Comparison of ENCODE assay signal across 8 cellular contexts in genomic region chr12:80195143-80195726, GRCh38.
DNase-seq lines count a peak whose midpoint lies in the region; ATAC-seq and TF ChIP-seq lines count a peak whose summit lies in the region.

No MANE protein-coding gene starts in this region.

- CTCF ChIA-PET in Panc1 (lab: Charles Lee): interaction anchor here (0.6 to 1.5 kb wide), 3 partner anchors 12 to 775 kb away, joined by 3 to 13 read pairs (median 3); no protein-coding TSS in a partner anchor

- H3K27me3 ChIP-seq in Panc1 (ENCODE audit: control insufficient read depth, insufficient read depth, low read length): no peaks in the 10 kb centered on the region

- no peak overlapping the region for H3K4me3 ChIP-seq in Panc1 (ENCODE audit: low read depth in 2 of 2, low read length in 2 of 2)
- no peak overlapping the region for H3K4me3 ChIP-seq in retinal pigment epithelial cell (ENCODE audit: low read length)

- intact Hi-C loops in Panc1 (cut with micrococcal nuclease; ENCODE audit: unreplicated experiment): loop anchor here (1.0 kb wide), 1 partner anchor 74 kb away; no protein-coding TSS in a partner anchor

- H3K27ac ChIP-seq in Panc1 (ENCODE audit: low read length): no peak overlapping the region

- no peaks in the 10 kb centered on the region for H3K36me3 ChIP-seq in Panc1 (ENCODE audit: control insufficient read depth, insufficient read depth, low read length)

- H3K9me3 ChIP-seq in Panc1 (ENCODE audit: control insufficient read depth, insufficient read depth, low read depth, low read length): no peaks in the 10 kb centered on the region

- in situ Hi-C loops in Panc1 (cut with HindIII; ENCODE audit: low pct_unique_long_range_greater_than_20kb, low sequenced_read_pairs): no loop called here

- BruUV-seq in Panc1 (replicated peaks; lab: Mats Ljungman, UMichigan): no TSS peak

- no peaks in the 10 kb centered on the region for H3K4me1 ChIP-seq in Panc1 (ENCODE audit: control insufficient read depth, insufficient read depth, low read length)

- TF ChIP-seq CTCF in Panc1 (IDR thresholded peaks at IDR 0.05): peak; percentile 60; the same call in 1 of the 2 replicates
- TF ChIP-seq CTCF in retinal pigment epithelial cell (conservative IDR thresholded peaks at IDR 0.05; ENCODE audit: low read depth, low read length): peak; percentile 88

- peak; percentile 22 for DNase-seq in SIG-M5 treated with dmso at 0.1 percent for 504 hours (lab: John Stamatoyannopoulos, UW; ENCODE audit: unreplicated experiment)
- DNase-seq in SIG-M5 (lab: John Stamatoyannopoulos, UW): no peak
- peak; percentile 20 for DNase-seq in Panc1 (ENCODE audit: low read depth, low spot score)
- DNase-seq in fibroblast of gingiva (ENCODE audit: low read depth): peak; percentile 66
- peak; percentile 35 for DNase-seq in retinal pigment epithelial cell (ENCODE audit: low read depth)
- no peak for DNase-seq in activated CD4-positive, CD25-positive, alpha-beta regulatory T cell treated with anti-CD3 and anti-CD28 coated beads, Interleukin-2, amount 50 U/mL, for 72 hours
- DNase-seq in activated CD4-positive, alpha-beta T cell treated with anti-CD3 and anti-CD28 coated beads, Interleukin-2, amount 50 U/mL, for 1 hour: no peak

- peak; percentile 75 for ATAC-seq in HG03159 (IDR thresholded peaks at IDR 0.05; ENCODE audit: unreplicated experiment)
- peak; percentile 87 for ATAC-seq in Panc1

- POLR2A ChIA-PET in Panc1 (lab: Charles Lee): no interaction called here

Comparison
In these comparisons a context has a peak if more than half of its experiments do, and no peak if none do; other contexts are left out.
1. DNase-seq: peak in SIG-M5 treated with dmso at 0.1 percent for 504 hours (single experiment), Panc1 (single experiment), fibroblast of gingiva (single experiment) and retinal pigment epithelial cell (single experiment); none in SIG-M5 (single experiment), activated CD4-positive, CD25-positive, alpha-beta regulatory T cell treated with anti-CD3 and anti-CD28 coated beads, Interleukin-2, amount 50 U/mL, for 72 hours (single experiment) and activated CD4-positive, alpha-beta T cell treated with anti-CD3 and anti-CD28 coated beads, Interleukin-2, amount 50 U/mL, for 1 hour (single experiment).